ENCODE assay signal across 21 cellular contexts in the genomic region with DNA sequence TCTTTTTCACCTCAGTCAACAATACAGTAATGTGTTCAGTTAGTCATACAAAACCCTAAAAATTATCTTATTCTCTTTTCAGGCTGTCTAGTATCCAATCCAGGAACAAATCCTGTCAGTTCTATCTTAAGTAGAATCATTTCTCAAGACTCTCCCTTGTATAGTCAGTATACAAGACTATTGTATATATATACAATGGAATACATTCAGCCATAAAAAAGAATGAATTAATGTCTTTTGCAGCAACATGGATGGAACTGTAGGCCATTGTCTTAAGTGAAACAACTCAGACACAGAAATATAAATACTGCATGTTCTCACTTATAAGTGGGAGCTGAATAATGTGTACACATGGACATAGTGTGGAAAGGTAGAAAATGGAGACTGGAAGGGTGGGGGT.
DNase-seq lines count a peak whose midpoint lies in the region; ATAC-seq and TF ChIP-seq lines count a peak whose summit lies in the region.
"Had no signal": no experiment of that assay in that cellular context is flagged by ENCODE, and none has a peak within 500 bp of the region (broad histone marks: within the 10 kb centered on the region; RNA-seq: fewer than 3 reads in every experiment).

No MANE protein-coding gene starts in this region.

- H3K27me3 ChIP-seq in SK-N-SH (ENCODE audit: insufficient read depth): no peaks in the 10 kb centered on the region
- H3K27me3 ChIP-seq: BLaER1 treated with 17β-estradiol and CSF1 and Interleukin-3, amounts not matched to agents 10 nM and 100 nM had no signal

- no peak overlapping the region for H3K4me2 ChIP-seq in SK-N-SH
- H3K4me2 ChIP-seq: A549; BLaER1 treated with 17β-estradiol and CSF1 and Interleukin-3, amounts not matched to agents 10 nM and 100 nM had no signal

- no peak for TF ChIP-seq EP300 in SK-N-SH (IDR thresholded peaks at IDR 0.05; ENCODE audit: borderline replicate concordance in 1 of 2, low read depth in 1 of 2, low read length in 1 of 2)

- H3K36me3 ChIP-seq in SK-N-SH (replicated peaks in 1 of 2; ENCODE audit: control insufficient read depth in 1 of 2, insufficient read depth in 2 of 2, low read length in 1 of 2): no peaks in the 10 kb centered on the region
- H3K36me3 ChIP-seq: BLaER1 treated with 17β-estradiol and CSF1 and Interleukin-3, amounts not matched to agents 10 nM and 100 nM had no signal

- POLR2A ChIA-PET in SK-N-SH (lab: Yijun Ruan, JAX): no interaction called here

- in situ Hi-C loops in SK-MEL-5 (cut with HindIII; ENCODE audit: low pct_unique_long_range_greater_than_20kb, low sequenced_read_pairs): no loop called here

- TF ChIP-seq RAD21 in SK-N-SH (IDR thresholded peaks at IDR 0.05; ENCODE audit: low read length): no peak

- no peak overlapping the region for H3K27ac ChIP-seq in SK-N-SH (ENCODE audit: low read depth in 2 of 2, low read length in 1 of 2)
- H3K27ac ChIP-seq: 22Rv1; A549; BLaER1 treated with 17β-estradiol and CSF1 and Interleukin-3, amounts not matched to agents 10 nM and 100 nM; C4-2B had no signal

- H3K4me1 ChIP-seq in SK-N-SH (ENCODE audit: control insufficient read depth in 1 of 2, insufficient read depth in 2 of 2, low read depth in 1 of 2, low read length in 1 of 2): no peaks in the 10 kb centered on the region
- H3K4me1 ChIP-seq: A549; BLaER1 treated with 17β-estradiol and CSF1 and Interleukin-3, amounts not matched to agents 10 nM and 100 nM had no signal

- no peak for ATAC-seq in HG03432 (IDR thresholded peaks at IDR 0.05; ENCODE audit: unreplicated experiment)
- ATAC-seq: A549; CD8-positive, alpha-beta T cell; GM12878 had no signal

- H3K79me2 ChIP-seq in SK-N-SH (ENCODE audit: insufficient read depth): no peaks in the 10 kb centered on the region

- H4K20me1 ChIP-seq in SK-N-SH (ENCODE audit: insufficient read depth): no peaks in the 10 kb centered on the region
- H4K20me1 ChIP-seq: BLaER1 treated with 17β-estradiol and CSF1 and Interleukin-3, amounts not matched to agents 10 nM and 100 nM had no signal

- H3F3A ChIP-seq in SK-N-SH (replicated peaks; ENCODE audit: insufficient read depth): no peaks in the 10 kb centered on the region

- DNase-seq in COLO829 (ENCODE audit: low spot score): peak; percentile 85
- peak; percentile 88 for DNase-seq in SK-MEL-5 (ENCODE audit: low read depth, low spot score)
- DNase-seq in pons (ENCODE audit: low spot score): peak; percentile 26
- no peak for DNase-seq in SK-N-SH
- DNase-seq: AML-193; CD4-positive, alpha-beta T cell; CD8-positive, alpha-beta T cell; COR-L47; DMS 273 treated with DMSO at 0.1 percent for 48 hours; DMS153; DMS53; DMS79; DND-41; EL; GDM1 had no signal

- no peak overlapping the region for H3K4me3 ChIP-seq in SK-N-SH (ENCODE audit: low read depth in 2 of 2, low read length in 1 of 2)
- H3K4me3 ChIP-seq: A549; BLaER1 treated with 17β-estradiol and CSF1 and Interleukin-3, amounts not matched to agents 10 nM and 100 nM; GM12878 had no signal

- H3K9me3 ChIP-seq in SK-N-SH: no peaks in the 10 kb centered on the region
- H3K9me3 ChIP-seq: A549 had no signal

- CTCF ChIA-PET in SK-N-SH (lab: Yijun Ruan, JAX): no interaction called here

- no peak overlapping the region for H2AFZ ChIP-seq in SK-N-SH (ENCODE audit: low read depth)

- no peak overlapping the region for H3K9ac ChIP-seq in SK-N-SH
- H3K9ac ChIP-seq: BLaER1 treated with 17β-estradiol and CSF1 and Interleukin-3, amounts not matched to agents 10 nM and 100 nM had no signal

- no peaks in the 10 kb centered on the region for H3K9me2 ChIP-seq in SK-N-SH

- no peak for TF ChIP-seq CTCF in SK-N-SH (IDR thresholded peaks at IDR 0.05)

TF ChIP-seq in SK-N-SH, 30 proteins besides CTCF, POLR2A, EP300 and RAD21:
- no peak for TF ChIP-seq USF2 (IDR thresholded peaks at IDR 0.05; ENCODE audit: borderline replicate concordance, low read depth, low read length)
- no peak for TF ChIP-seq TAF1 (IDR thresholded peaks at IDR 0.05; ENCODE audit: borderline replicate concordance, low read depth, low read length)
- no peak for TF ChIP-seq CHD2 (IDR thresholded peaks at IDR 0.05; ENCODE audit: low read length, partially characterized antibody)
- TF ChIP-seq FOXJ3 (CRISPR knock-in tag; IDR thresholded peaks at IDR 0.05): no peak
- TF ChIP-seq FOSL2 (IDR thresholded peaks at IDR 0.05; ENCODE audit: borderline replicate concordance, low read depth): no peak
- TF ChIP-seq GABPA (IDR thresholded peaks at IDR 0.05; ENCODE audit: low read depth): no peak
- no peak for TF ChIP-seq TCF12 (IDR thresholded peaks at IDR 0.05)
- no peak for TF ChIP-seq NFIC (IDR thresholded peaks at IDR 0.05; ENCODE audit: borderline replicate concordance)
- TF ChIP-seq YY1 (IDR thresholded peaks at IDR 0.05; ENCODE audit: low read depth): no peak
- no peak for TF ChIP-seq ELF1 (IDR thresholded peaks at IDR 0.05)
